ENCODE assay signal across 18 cellular contexts in genomic region chr15:84799511-84800187, GRCh38.
"Had no signal": no experiment of that assay in that cellular context is flagged by ENCODE, and none has a peak within 500 bp of the region (broad histone marks: within the 10 kb centered on the region; RNA-seq: fewer than 3 reads in every experiment).

No MANE protein-coding gene starts in this region.

- H3K27me3 Mint-ChIP-seq: activated B cell treated with CpG ODN at 0.5 μM for 24 hours; activated CD4-positive, alpha-beta T cell treated with anti-CD3 and anti-CD28 coated beads, Interleukin-2, amount 10 ng/mL, durations not matched to agents 24 days and 14 days; activated naive CD8-positive, alpha-beta T cell treated with anti-CD3 and anti-CD28 coated beads, Interleukin-2, amount 50 U/mL, for 24 hours; activated T-helper 17 cell treated with anti-CD3 and anti-CD28 coated beads, Interleukin-2, amount 50 U/mL, for 72 hours; naive thymus-derived CD8-positive, alpha-beta T cell had no signal

- H3K4me3 ChIP-seq: ascending aorta, breast epithelium, stomach, testis, upper lobe of left lung had no signal

- H3K27ac ChIP-seq: ascending aorta, stomach, testis, upper lobe of left lung had no signal

- DNase-seq: activated B cell treated with CpG ODN at 0.5 μM for 24 hours; activated CD4-positive, alpha-beta T cell treated with anti-CD3 and anti-CD28 coated beads, Interleukin-2, amount 10 ng/mL, durations not matched to agents 24 days and 14 days; activated naive CD4-positive, alpha-beta T cell treated with anti-CD3 and anti-CD28 coated beads for 36 hours; activated naive CD8-positive, alpha-beta T cell treated with anti-CD3 and anti-CD28 coated beads, Interleukin-2, amount 50 U/mL, for 24 hours; endodermal cell; hypothalamus; kidney glomerular epithelial cell; mammary epithelial cell; naive thymus-derived CD8-positive, alpha-beta T cell; posterior cingulate gyrus; retina; stomach; testis; upper lobe of left lung had no signal

- H3K4me1 ChIP-seq: ascending aorta, breast epithelium, testis had no signal

- H3K27ac Mint-ChIP-seq: activated B cell treated with CpG ODN at 0.5 μM for 24 hours; activated CD4-positive, alpha-beta T cell treated with anti-CD3 and anti-CD28 coated beads, Interleukin-2, amount 10 ng/mL, durations not matched to agents 24 days and 14 days; activated naive CD4-positive, alpha-beta T cell treated with anti-CD3 and anti-CD28 coated beads for 36 hours; activated naive CD8-positive, alpha-beta T cell treated with anti-CD3 and anti-CD28 coated beads, Interleukin-2, amount 50 U/mL, for 24 hours; activated T-helper 17 cell treated with anti-CD3 and anti-CD28 coated beads, Interleukin-2, amount 50 U/mL, for 72 hours; endodermal cell; T-helper 2 cell treated with Interferon-gamma antibody and Interleukin-4, amounts not matched to agents 5 μg/mL and 100 μg/mL, for 36 hours had no signal

- ATAC-seq: activated naive CD8-positive, alpha-beta T cell treated with anti-CD3 and anti-CD28 coated beads, Interleukin-2, amount 50 U/mL, for 24 hours; activated T-helper 17 cell treated with anti-CD3 and anti-CD28 coated beads, Interleukin-2, amount 50 U/mL, for 72 hours; naive thymus-derived CD8-positive, alpha-beta T cell had no signal

- H3K4me3 Mint-ChIP-seq: activated B cell treated with CpG ODN at 0.5 μM for 24 hours; activated CD4-positive, alpha-beta T cell treated with anti-CD3 and anti-CD28 coated beads, Interleukin-2, amount 10 ng/mL, durations not matched to agents 24 days and 14 days; activated naive CD4-positive, alpha-beta T cell treated with anti-CD3 and anti-CD28 coated beads for 36 hours; activated naive CD8-positive, alpha-beta T cell treated with anti-CD3 and anti-CD28 coated beads, Interleukin-2, amount 50 U/mL, for 24 hours; activated T-helper 17 cell treated with anti-CD3 and anti-CD28 coated beads, Interleukin-2, amount 50 U/mL, for 72 hours; endodermal cell; naive thymus-derived CD8-positive, alpha-beta T cell; T-helper 2 cell treated with Interferon-gamma antibody and Interleukin-4, amounts not matched to agents 5 μg/mL and 100 μg/mL, for 36 hours had no signal

- H3K4me1 Mint-ChIP-seq: activated B cell treated with CpG ODN at 0.5 μM for 24 hours; activated CD4-positive, alpha-beta T cell treated with anti-CD3 and anti-CD28 coated beads, Interleukin-2, amount 10 ng/mL, durations not matched to agents 24 days and 14 days; activated naive CD8-positive, alpha-beta T cell treated with anti-CD3 and anti-CD28 coated beads, Interleukin-2, amount 50 U/mL, for 24 hours; endodermal cell had no signal

- H3K9me3 Mint-ChIP-seq: activated B cell treated with CpG ODN at 0.5 μM for 24 hours; activated CD4-positive, alpha-beta T cell treated with anti-CD3 and anti-CD28 coated beads, Interleukin-2, amount 10 ng/mL, durations not matched to agents 24 days and 14 days; activated naive CD4-positive, alpha-beta T cell treated with anti-CD3 and anti-CD28 coated beads for 36 hours; activated naive CD8-positive, alpha-beta T cell treated with anti-CD3 and anti-CD28 coated beads, Interleukin-2, amount 50 U/mL, for 24 hours; activated T-helper 17 cell treated with anti-CD3 and anti-CD28 coated beads, Interleukin-2, amount 50 U/mL, for 72 hours; endodermal cell; naive thymus-derived CD8-positive, alpha-beta T cell; T-helper 2 cell treated with Interferon-gamma antibody and Interleukin-4, amounts not matched to agents 5 μg/mL and 100 μg/mL, for 36 hours had no signal

- H3K27me3 ChIP-seq: ascending aorta, breast epithelium, stomach, testis, upper lobe of left lung had no signal

- H3K9me3 ChIP-seq: ascending aorta, breast epithelium, stomach, testis, upper lobe of left lung had no signal
